Comparison of ENCODE assay signal across 1 cellular context in the genomic region with DNA sequence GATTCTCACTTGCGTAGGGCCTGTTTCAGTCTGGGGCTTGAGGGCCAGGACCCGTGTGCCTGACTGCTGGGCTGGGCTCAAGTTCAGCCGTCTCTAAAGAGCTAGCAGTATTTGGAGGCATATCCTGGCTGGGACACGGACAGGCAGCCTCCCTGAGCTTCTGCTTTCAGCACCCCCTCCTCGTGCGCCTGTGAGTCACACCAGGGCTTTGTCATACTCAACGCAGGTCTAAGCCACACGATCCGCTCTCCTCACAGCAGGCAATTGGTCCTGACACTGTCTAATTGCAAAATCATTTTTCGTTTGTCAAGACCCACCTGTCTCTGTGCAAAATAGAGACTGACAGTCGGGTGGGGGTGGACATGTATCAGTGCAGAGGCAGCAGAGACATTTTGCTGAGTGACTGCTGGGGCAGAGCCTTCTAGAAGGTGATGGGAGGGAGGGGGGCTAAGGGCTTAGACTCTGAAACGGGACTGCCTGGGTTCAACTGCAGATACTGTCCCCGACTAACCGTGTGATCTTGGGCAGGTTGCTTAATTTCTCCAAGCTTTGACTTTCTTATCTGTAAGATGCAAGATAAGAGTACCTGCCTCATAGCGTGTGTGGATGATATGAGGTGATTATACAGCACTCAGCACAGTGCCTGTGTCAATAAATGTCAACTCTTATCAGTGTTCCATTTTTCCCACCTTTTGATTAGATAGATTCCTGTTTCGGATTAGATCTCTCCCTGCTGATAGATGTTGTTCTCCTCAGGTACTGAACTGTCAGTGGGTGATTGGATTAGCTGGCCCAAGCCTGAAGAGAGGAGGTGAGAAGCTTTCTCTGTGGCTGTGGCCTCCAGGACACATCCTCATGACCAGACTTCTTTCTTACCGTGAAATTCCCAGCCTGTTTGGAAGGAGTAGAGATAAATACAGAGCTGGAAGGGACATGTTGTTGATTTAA.
TF ChIP-seq lines count a peak whose summit lies in the region.

No MANE protein-coding gene starts in this region.

TF ChIP-seq in GM23338, 12 proteins besides CTCF, POLR2A, EP300 and RAD21 (continued from another document):
- TF ChIP-seq ZNF462 (CRISPR knock-in tag; IDR thresholded peaks at IDR 0.05) (no peak), CREB1 (CRISPR knock-in tag; IDR thresholded peaks at IDR 0.05; ENCODE audit: low read depth) (no peak)
